ENCODE assay signal across 33 cellular contexts in genomic region chr2:217601601-217602000, GRCh38.
DNase-seq lines count a peak whose midpoint lies in the region; ATAC-seq, FAIRE-seq and TF ChIP-seq lines count a peak whose summit lies in the region.
"Had no signal": no experiment of that assay in that cellular context is flagged by ENCODE, and none has a peak within 500 bp of the region (broad histone marks: within the 10 kb centered on the region; RNA-seq: fewer than 3 reads in every experiment).

No MANE protein-coding gene starts in this region.

- intact Hi-C loops in HepG2 (cut with micrococcal nuclease; ENCODE audit: unreplicated experiment): no loop called here
- intact Hi-C loops in right lobe of liver (cut with DNase I): no loop called here
- intact Hi-C loops in esophagus muscularis mucosa (cut with DNase I): no loop called here

- no peak overlapping the region for H2AFZ ChIP-seq in HepG2 (ENCODE audit: low read length)

- H3K9me3 ChIP-seq in HepG2 (ENCODE audit: low read length): no peaks in the 10 kb centered on the region
- no peaks in the 10 kb centered on the region for H3K9me3 ChIP-seq in right lobe of liver
- no peaks in the 10 kb centered on the region for H3K9me3 ChIP-seq in esophagus muscularis mucosa
- H3K9me3 ChIP-seq: A549; BE2C; BLaER1; BLaER1 treated with 17β-estradiol and CSF1 and Interleukin-3, amounts not matched to agents 10 nM and 100 nM; Caco-2 had no signal

- in situ Hi-C loops in HepG2 (cut with HindIII; ENCODE audit: extremely low pct_ligation_motif_present, low pct_unique_long_range_greater_than_20kb): no loop called here

- H4K20me1 ChIP-seq in HepG2 (ENCODE audit: insufficient read depth, low read length): no peaks in the 10 kb centered on the region
- H4K20me1 ChIP-seq: BLaER1; BLaER1 treated with 17β-estradiol and CSF1 and Interleukin-3, amounts not matched to agents 10 nM and 100 nM had no signal

- ATAC-seq in HepG2 (no peak), right lobe of liver (no peak)
- ATAC-seq: A549; CD8-positive, alpha-beta T cell had no signal

- no peak overlapping the region for H3K4me3 ChIP-seq in HepG2 (replicated peaks in 1 of 3; ENCODE audit: insufficient read depth in 1 of 3, low read depth in 2 of 3, low read length in 3 of 3)
- H3K4me3 ChIP-seq in right lobe of liver: no peak overlapping the region
- H3K4me3 ChIP-seq in esophagus muscularis mucosa: no peak overlapping the region
- H3K4me3 ChIP-seq: A549; BLaER1; BLaER1 treated with 17β-estradiol and CSF1 and Interleukin-3, amounts not matched to agents 10 nM and 100 nM had no signal

- POLR2A ChIA-PET in HepG2 (lab: Yijun Ruan, JAX): no interaction called here

- H3K79me2 ChIP-seq in HepG2 (ENCODE audit: insufficient read depth, low read length): no peaks in the 10 kb centered on the region

- no peak for FAIRE-seq in HepG2 (lab: Jason Lieb, UNC)
- FAIRE-seq in HTR-8/SVneo (lab: Jason Lieb, UNC): peak; percentile 20
- FAIRE-seq: A204.1, A549, D721Med had no signal

- CTCF ChIA-PET in HepG2 (lab: Yijun Ruan, JAX; ENCODE audit: low intra/inter-chr PET ratio, low total read pairs): no interaction called here

- TF ChIP-seq EP300 in HepG2 (IDR thresholded peaks at IDR 0.05; ENCODE audit: low read depth in 2 of 2, low read length in 2 of 2): no peak
- TF ChIP-seq EP300 in HepG2 (CRISPR knock-in tag; IDR thresholded peaks at IDR 0.05; ENCODE audit: borderline replicate concordance): no peak
- TF ChIP-seq EP300 in esophagus muscularis mucosa (IDR thresholded peaks at IDR 0.05): no peak

- H3K4me2 ChIP-seq in HepG2 (ENCODE audit: low read depth, low read length): no peak overlapping the region
- H3K4me2 ChIP-seq: A549; BLaER1; BLaER1 treated with 17β-estradiol and CSF1 and Interleukin-3, amounts not matched to agents 10 nM and 100 nM had no signal

- H3K27ac ChIP-seq in HepG2 (ENCODE audit: extremely low read length, insufficient read depth, low read length) (no peak overlapping the region), right lobe of liver (no peak overlapping the region), esophagus muscularis mucosa (replicated peaks in 1 of 4) (no peak overlapping the region)
- H3K27ac ChIP-seq: 22Rv1; A549; BLaER1; BLaER1 treated with 17β-estradiol and CSF1 and Interleukin-3, amounts not matched to agents 10 nM and 100 nM; C4-2B had no signal

- no peaks in the 10 kb centered on the region for H3K4me1 ChIP-seq in HepG2 (ENCODE audit: insufficient read depth, low read length)
- no peaks in the 10 kb centered on the region for H3K4me1 ChIP-seq in right lobe of liver
- H3K4me1 ChIP-seq in esophagus muscularis mucosa: peaks cover 11 to 14% (median 13%) of the 10 kb centered on the region in 4 donors
- H3K4me1 ChIP-seq: A549, BLaER1, Caco-2 had no signal

- TF ChIP-seq POLR2A in HepG2 (IDR thresholded peaks at IDR 0.05; ENCODE audit: insufficient read depth in 1 of 2, low read depth in 2 of 2, low read length in 2 of 2) (no peak), right lobe of liver (IDR thresholded peaks at IDR 0.05) (no peak), esophagus muscularis mucosa (IDR thresholded peaks at IDR 0.05; ENCODE audit: low read depth) (no peak)

- H3K27me3 ChIP-seq in HepG2 (ENCODE audit: control insufficient read depth in 1 of 2, insufficient read depth in 2 of 2, low read length in 2 of 2): peaks cover 0 to 26% of the 10 kb centered on the region in 2 experiments; a peak in 3 of 5 replicates
- H3K27me3 ChIP-seq in right lobe of liver: no peaks in the 10 kb centered on the region
- H3K27me3 ChIP-seq in esophagus muscularis mucosa: no peaks in the 10 kb centered on the region
- H3K27me3 ChIP-seq: BE2C; BLaER1; BLaER1 treated with 17β-estradiol and CSF1 and Interleukin-3, amounts not matched to agents 10 nM and 100 nM had no signal

- DNase-seq in HepG2 (ENCODE audit: low spot score) (no peak), right lobe of liver (no peak), HTR-8/SVneo (ENCODE audit: insufficient read length, low spot score) (no peak), esophagus muscularis mucosa (ENCODE audit: extremely low spot score) (peak; percentile 90), NCI-H1105 (lab: John Stamatoyannopoulos, UW) (no peak)
- DNase-seq in stimulated activated CD4-positive, alpha-beta T cell treated with anti-CD3 and anti-CD28 coated beads, Interleukin-12 subunit alpha, Interleukin-12 subunit beta, amount 100 ng/mL, for 4 hours: no peak
- DNase-seq: 8988T; ACHN; AML-193; C1 segment of cervical spinal cord; Caco-2; Calu3; CD4-positive, alpha-beta memory T cell; CD4-positive, alpha-beta T cell; CD4-positive, CD25-positive, alpha-beta regulatory T cell; CD8-positive, alpha-beta memory T cell; CD8-positive, alpha-beta T cell; COR-L47; DMS 273 treated with DMSO at 0.1 percent for 48 hours; DMS153; DMS53; DMS79; DMS79 treated with DMSO at 0.1 percent for 48 hours; DND-41; EL had no signal

- WGBS in HepG2 (ENCODE audit: low lambda C conversion rate): 0% methylated on average over 2 of the region's 2 CpGs
- 21% methylated on average over 2 of the region's 2 CpGs for WGBS in right lobe of liver (ENCODE audit: insufficient coverage, low coverage, low lambda C conversion rate, missing lambda C conversion rate)
- 74% methylated on average over 2 of the region's 2 CpGs for WGBS in esophagus muscularis mucosa

- no peak for TF ChIP-seq RAD21 in HepG2 (CRISPR knock-in tag; IDR thresholded peaks at IDR 0.05)

- BruUV-seq in HepG2 (replicated peaks; lab: Mats Ljungman, UMichigan): no TSS peak

- no peak overlapping the region for H3K9ac ChIP-seq in HepG2 (ENCODE audit: insufficient read depth, low read depth, low read length)
- H3K9ac ChIP-seq: BLaER1; BLaER1 treated with 17β-estradiol and CSF1 and Interleukin-3, amounts not matched to agents 10 nM and 100 nM had no signal

- H3K36me3 ChIP-seq in HepG2 (replicated peaks in 1 of 2; ENCODE audit: control insufficient read depth in 1 of 2, insufficient read depth in 2 of 2, low read length in 2 of 2): no peaks in the 10 kb centered on the region
- no peaks in the 10 kb centered on the region for H3K36me3 ChIP-seq in right lobe of liver
- no peaks in the 10 kb centered on the region for H3K36me3 ChIP-seq in esophagus muscularis mucosa
- H3K36me3 ChIP-seq: BE2C; BLaER1; BLaER1 treated with 17β-estradiol and CSF1 and Interleukin-3, amounts not matched to agents 10 nM and 100 nM had no signal

- TF ChIP-seq CTCF in HepG2 (CRISPR knock-in tag; IDR thresholded peaks at IDR 0.05) (no peak), right lobe of liver (IDR thresholded peaks at IDR 0.05) (no peak), esophagus muscularis mucosa (IDR thresholded peaks at IDR 0.05) (no peak)

TF ChIP-seq in HepG2, 621 proteins besides CTCF, POLR2A, EP300 and RAD21:
- no peak for TF ChIP-seq ARID2 (CRISPR knock-in tag; IDR thresholded peaks at IDR 0.05; ENCODE audit: borderline replicate concordance)
- TF ChIP-seq TGIF2 (CRISPR knock-in tag; IDR thresholded peaks at IDR 0.05): no peak
- TF ChIP-seq MNT (IDR thresholded peaks at IDR 0.05): 0 out of 2 replicates have a peak, but pooled peaks have one; percentile 35
TF ChIP-seq in HepG2: peak in this region for 1.
